Comparison of ENCODE assay signal across 12 cellular contexts in genomic region chr11:23078289-23078971, GRCh38.
DNase-seq lines count a peak whose midpoint lies in the region; ATAC-seq and TF ChIP-seq lines count a peak whose summit lies in the region.
"Had no signal": no experiment of that assay in that cellular context is flagged by ENCODE, and none has a peak within 500 bp of the region (broad histone marks: within the 10 kb centered on the region; RNA-seq: fewer than 3 reads in every experiment).

No MANE protein-coding gene starts in this region.

- H3K4me1 Mint-ChIP-seq in activated T-helper 1 cell treated with anti-CD3 and anti-CD28 coated beads, Interleukin-12 subunit alpha, Interleukin-12 subunit beta, Interleukin-2, Interleukin-4 antibody, amounts not matched to agents 30 ng/mL and 10 ng/mL and 1 ng/mL, durations not matched to agents 14 hours and 24 hours and 36 hours (ENCODE audit: low read depth), result no peaks in the 10 kb centered on the region

- peak; percentile 89 for ATAC-seq in GM18517 (IDR thresholded peaks at IDR 0.05; ENCODE audit: unreplicated experiment)
- ATAC-seq in HG03520 (IDR thresholded peaks at IDR 0.05; ENCODE audit: unreplicated experiment), result peak; percentile 76
- ATAC-seq in upper lobe of right lung, result no peak

- no peaks in the 10 kb centered on the region for H3K36me3 ChIP-seq in upper lobe of right lung

- no peaks in the 10 kb centered on the region for H3K36me3 Mint-ChIP-seq in activated T-helper 1 cell treated with anti-CD3 and anti-CD28 coated beads, Interleukin-12 subunit alpha, Interleukin-12 subunit beta, Interleukin-2, Interleukin-4 antibody, amounts not matched to agents 30 ng/mL and 10 ng/mL and 1 ng/mL, durations not matched to agents 14 hours and 24 hours and 36 hours (ENCODE audit: low read depth)

- intact Hi-C loops in activated T-helper 1 cell treated with anti-CD3 and anti-CD28 coated beads, Interleukin-12 subunit alpha, Interleukin-12 subunit beta, Interleukin-2, Interleukin-4 antibody, amounts not matched to agents 30 ng/mL and 10 ng/mL and 1 ng/mL, durations not matched to agents 14 hours and 24 hours and 36 hours (cut with micrococcal nuclease), result no loop called here
- intact Hi-C loops in upper lobe of right lung (cut with DNase I), result no loop called here

- H3K4me3 ChIP-seq in fibroblast of the aortic adventitia (ENCODE audit: low read depth, low read length) (no peak overlapping the region), upper lobe of right lung (no peak overlapping the region)

- no peak overlapping the region for H3K4me3 Mint-ChIP-seq in activated T-helper 1 cell treated with anti-CD3 and anti-CD28 coated beads, Interleukin-12 subunit alpha, Interleukin-12 subunit beta, Interleukin-2, Interleukin-4 antibody, amounts not matched to agents 30 ng/mL and 10 ng/mL and 1 ng/mL, durations not matched to agents 14 hours and 24 hours and 36 hours

- no peak overlapping the region for H3K27ac ChIP-seq in upper lobe of right lung

- no peak for TF ChIP-seq CTCF in fibroblast of the aortic adventitia (IDR thresholded peaks at IDR 0.05; ENCODE audit: insufficient read depth, low read length)
- TF ChIP-seq CTCF in upper lobe of right lung (IDR thresholded peaks at IDR 0.05), result no peak
- TF ChIP-seq CTCF in GM13976 (IDR thresholded peaks at IDR 0.05; ENCODE audit: borderline replicate concordance, control extremely low read depth, extremely low read depth, insufficient read depth, missing control alignments), result no peak

- in situ Hi-C loops in GM13976 (cut with MboI; ENCODE audit: low sequenced_read_pairs, unreplicated experiment), result no loop called here

- DNase-seq in H4 (ENCODE audit: low spot score) (peak; percentile 14), fibroblast of the aortic adventitia (ENCODE audit: low read depth) (peak; percentile 2), mucosa of gallbladder (ENCODE audit: low spot score) (no peak), upper lobe of right lung (no peak), GM13976 (ENCODE audit: low spot score) (no peak)
- no peak for DNase-seq in activated T-helper 1 cell treated with anti-CD3 and anti-CD28 coated beads, Interleukin-12 subunit alpha, Interleukin-12 subunit beta, Interleukin-2, Interleukin-4 antibody, amounts not matched to agents 30 ng/mL and 10 ng/mL and 1 ng/mL, durations not matched to agents 14 hours and 24 hours and 36 hours (ENCODE audit: low spot score)
- DNase-seq: amygdala, Karpas-422, kidney glomerular epithelial cell, T1000 had no signal

- no peaks in the 10 kb centered on the region for H3K4me1 ChIP-seq in upper lobe of right lung

- H3K27me3 ChIP-seq in upper lobe of right lung, result no peaks in the 10 kb centered on the region

- no peaks in the 10 kb centered on the region for H3K9me3 Mint-ChIP-seq in activated T-helper 1 cell treated with anti-CD3 and anti-CD28 coated beads, Interleukin-12 subunit alpha, Interleukin-12 subunit beta, Interleukin-2, Interleukin-4 antibody, amounts not matched to agents 30 ng/mL and 10 ng/mL and 1 ng/mL, durations not matched to agents 14 hours and 24 hours and 36 hours

- H3K9me3 ChIP-seq in upper lobe of right lung, result no peaks in the 10 kb centered on the region

- H3K27ac Mint-ChIP-seq in activated T-helper 1 cell treated with anti-CD3 and anti-CD28 coated beads, Interleukin-12 subunit alpha, Interleukin-12 subunit beta, Interleukin-2, Interleukin-4 antibody, amounts not matched to agents 30 ng/mL and 10 ng/mL and 1 ng/mL, durations not matched to agents 14 hours and 24 hours and 36 hours, result no peak overlapping the region

- H3K27me3 Mint-ChIP-seq in activated T-helper 1 cell treated with anti-CD3 and anti-CD28 coated beads, Interleukin-12 subunit alpha, Interleukin-12 subunit beta, Interleukin-2, Interleukin-4 antibody, amounts not matched to agents 30 ng/mL and 10 ng/mL and 1 ng/mL, durations not matched to agents 14 hours and 24 hours and 36 hours (ENCODE audit: insufficient read depth), result no peaks in the 10 kb centered on the region

Comparison
In these comparisons a context has a peak if more than half of its experiments do, and no peak if none do; other contexts are left out.
1. DNase-seq: peak in H4 (single experiment) and fibroblast of the aortic adventitia (single experiment); none in activated T-helper 1 cell treated with anti-CD3 and anti-CD28 coated beads, Interleukin-12 subunit alpha, Interleukin-12 subunit beta, Interleukin-2, Interleukin-4 antibody, amounts not matched to agents 30 ng/mL and 10 ng/mL and 1 ng/mL, durations not matched to agents 14 hours and 24 hours and 36 hours (single experiment), mucosa of gallbladder (single experiment), upper lobe of right lung (single experiment) and GM13976 (single experiment).